ENCODE assay signal across 35 cellular contexts in the genomic region with DNA sequence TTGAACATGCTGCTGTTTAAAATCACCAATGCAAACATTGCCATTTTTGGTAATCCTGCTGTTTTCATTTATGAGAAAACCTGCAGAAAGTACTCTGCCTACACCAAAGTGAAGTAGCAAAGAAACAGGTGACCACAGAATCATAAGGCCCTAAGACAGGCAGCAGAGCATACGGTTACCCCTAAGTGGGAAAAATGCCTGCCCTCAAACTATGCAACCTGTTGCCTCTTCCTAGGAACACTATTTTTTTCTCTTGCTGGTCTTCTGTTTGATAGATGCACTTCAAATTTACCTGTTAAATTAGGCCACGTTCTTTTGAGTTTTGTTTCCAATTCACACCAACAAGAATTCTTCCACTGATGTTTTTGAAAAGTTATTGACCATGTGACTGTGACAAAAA.
"Had no signal": no experiment of that assay in that cellular context is flagged by ENCODE, and none has a peak within 500 bp of the region (broad histone marks: within the 10 kb centered on the region; RNA-seq: fewer than 3 reads in every experiment).

No MANE protein-coding gene starts in this region.

- H3K4me3 Mint-ChIP-seq: activated B cell treated with CpG ODN at 0.5 μM for 24 hours; activated CD4-positive, alpha-beta memory T cell treated with anti-CD3 and anti-CD28 coated beads, Interleukin-2, amount 10 ng/mL, durations not matched to agents 7 days and 5 days; activated CD4-positive, alpha-beta T cell treated with anti-CD3 and anti-CD28 coated beads, Interleukin-2, amount 10 ng/mL, durations not matched to agents 24 days and 14 days; activated CD8-positive, alpha-beta memory T cell treated with anti-CD3 and anti-CD28 coated beads, Interleukin-2, amount 10 ng/mL, durations not matched to agents 7 days and 5 days; activated CD8-positive, alpha-beta T cell treated with anti-CD3 and anti-CD28 coated beads, Interleukin-2, amount 10 ng/mL, durations not matched to agents 7 days and 5 days; activated naive CD4-positive, alpha-beta T cell treated with anti-CD3 and anti-CD28 coated beads, Interleukin-2, amount 10 ng/mL, durations not matched to agents 7 days and 5 days; activated naive CD4-positive, alpha-beta T cell treated with anti-CD3 and anti-CD28 coated beads, Interleukin-2, amount 50 U/mL, for 24 hours; activated naive CD8-positive, alpha-beta T cell; activated naive CD8-positive, alpha-beta T cell treated with anti-CD3 and anti-CD28 coated beads, Interleukin-2, amount 10 ng/mL, durations not matched to agents 7 days and 5 days; activated naive CD8-positive, alpha-beta T cell treated with anti-CD3 and anti-CD28 coated beads, Interleukin-2, amount 50 U/mL, for 24 hours; activated T-cell treated with anti-CD3 and anti-CD28 coated beads, Interleukin-2, amount 50 U/mL, for 24 hours; brain; central memory CD8-positive, alpha-beta T cell; T-helper 1 cell treated with Interleukin-12 subunit alpha and Interleukin-12 subunit beta and Interleukin-4 antibody, amounts not matched to agents 30 μg/mL and 1 μg/mL, for 36 hours; T-helper 2 cell treated with Interferon-gamma antibody and Interleukin-4, amounts not matched to agents 5 μg/mL and 100 μg/mL, for 36 hours had no signal

- H3K27ac Mint-ChIP-seq: activated B cell treated with CpG ODN at 0.5 μM for 24 hours; activated CD4-positive, alpha-beta memory T cell treated with anti-CD3 and anti-CD28 coated beads, Interleukin-2, amount 10 ng/mL, durations not matched to agents 7 days and 5 days; activated CD4-positive, alpha-beta T cell treated with anti-CD3 and anti-CD28 coated beads, Interleukin-2, amount 10 ng/mL, durations not matched to agents 24 days and 14 days; activated CD8-positive, alpha-beta memory T cell treated with anti-CD3 and anti-CD28 coated beads, Interleukin-2, amount 10 ng/mL, durations not matched to agents 7 days and 5 days; activated CD8-positive, alpha-beta T cell treated with anti-CD3 and anti-CD28 coated beads, Interleukin-2, amount 10 ng/mL, durations not matched to agents 7 days and 5 days; activated naive CD4-positive, alpha-beta T cell treated with anti-CD3 and anti-CD28 coated beads, Interleukin-2, amount 10 ng/mL, durations not matched to agents 7 days and 5 days; activated naive CD4-positive, alpha-beta T cell treated with anti-CD3 and anti-CD28 coated beads, Interleukin-2, amount 50 U/mL, for 24 hours; activated naive CD8-positive, alpha-beta T cell; activated naive CD8-positive, alpha-beta T cell treated with anti-CD3 and anti-CD28 coated beads, Interleukin-2, amount 10 ng/mL, durations not matched to agents 7 days and 5 days; activated naive CD8-positive, alpha-beta T cell treated with anti-CD3 and anti-CD28 coated beads, Interleukin-2, amount 50 U/mL, for 24 hours; activated T-cell treated with anti-CD3 and anti-CD28 coated beads, Interleukin-2, amount 50 U/mL, for 24 hours; activated T-helper 2 cell treated with anti-CD3 and anti-CD28 coated beads, Interferon-gamma antibody, Interleukin-2, Interleukin-4, amounts not matched to agents 10 μg/mL and 5 μg/mL and 100 μg/mL, durations not matched to agents 14 hours and 24 hours and 36 hours; brain; T-helper 1 cell treated with Interleukin-12 subunit alpha and Interleukin-12 subunit beta and Interleukin-4 antibody, amounts not matched to agents 30 μg/mL and 1 μg/mL, for 36 hours; T-helper 2 cell treated with Interferon-gamma antibody and Interleukin-4, amounts not matched to agents 5 μg/mL and 100 μg/mL, for 36 hours had no signal

- DNase-seq: activated B cell treated with CpG ODN at 0.5 μM for 24 hours; activated CD4-positive, alpha-beta memory T cell treated with anti-CD3 and anti-CD28 coated beads, Interleukin-2, amount 10 ng/mL, durations not matched to agents 7 days and 5 days; activated CD4-positive, alpha-beta T cell treated with anti-CD3 and anti-CD28 coated beads for 4 hours; activated CD4-positive, alpha-beta T cell treated with anti-CD3 and anti-CD28 coated beads, Interleukin-2, amount 10 ng/mL, durations not matched to agents 24 days and 14 days; activated CD4-positive, alpha-beta T cell treated with anti-CD3 and anti-CD28 coated beads, Interleukin-2, amount 50 U/mL, for 48 hours; activated CD4-positive, CD25-positive, alpha-beta regulatory T cell treated with anti-CD3 and anti-CD28 coated beads, Interleukin-2, amount 50 U/mL, for 72 hours; activated CD8-positive, alpha-beta memory T cell treated with anti-CD3 and anti-CD28 coated beads for 24 hours; activated CD8-positive, alpha-beta memory T cell treated with anti-CD3 and anti-CD28 coated beads, Interleukin-2, amount 10 ng/mL, durations not matched to agents 7 days and 5 days; activated CD8-positive, alpha-beta memory T cell treated with anti-CD3 and anti-CD28 coated beads, Interleukin-2, amount 50 U/mL, for 48 hours; activated CD8-positive, alpha-beta T cell treated with anti-CD3 and anti-CD28 coated beads, Interleukin-2, amount 10 ng/mL, durations not matched to agents 7 days and 5 days; activated effector memory CD4-positive, alpha-beta T cell treated with Interleukin-2 at 50 U/mL for 16 hours; activated gamma-delta T cell; activated naive CD4-positive, alpha-beta T cell treated with anti-CD3 and anti-CD28 coated beads, Interleukin-2, amount 10 ng/mL, durations not matched to agents 7 days and 5 days; activated naive CD4-positive, alpha-beta T cell treated with Interleukin-2 at 50 U/mL for 16 hours; activated naive CD8-positive, alpha-beta T cell treated with anti-CD3 and anti-CD28 coated beads, Interleukin-2, amount 10 ng/mL, durations not matched to agents 7 days and 5 days; activated naive CD8-positive, alpha-beta T cell treated with anti-CD3 and anti-CD28 coated beads, Interleukin-2, amount 50 U/mL, for 24 hours; activated T-cell treated with anti-CD3 and anti-CD28 coated beads, Interleukin-2, amount 50 U/mL, for 24 hours; activated T-cell treated with anti-CD3 and anti-CD28 coated beads, Interleukin-2, amount 50 U/mL, for 48 hours; amygdala; anterior cingulate cortex; caudate nucleus; cerebellar nuclear complex; T-helper 1 cell; T-helper 2 cell; T-helper 9 cell; WERI-Rb-1 had no signal

- ATAC-seq: activated CD8-positive, alpha-beta memory T cell treated with anti-CD3 and anti-CD28 coated beads, Interleukin-2, amount 10 ng/mL, durations not matched to agents 7 days and 5 days; activated CD8-positive, alpha-beta T cell treated with anti-CD3 and anti-CD28 coated beads, Interleukin-2, amount 10 ng/mL, durations not matched to agents 7 days and 5 days; activated naive CD8-positive, alpha-beta T cell treated with anti-CD3 and anti-CD28 coated beads, Interleukin-2, amount 50 U/mL, for 24 hours had no signal

- H3K27me3 ChIP-seq: ascending aorta, cardiac muscle cell had no signal

- H3K9me3 Mint-ChIP-seq: activated B cell treated with CpG ODN at 0.5 μM for 24 hours; activated CD4-positive, alpha-beta memory T cell treated with anti-CD3 and anti-CD28 coated beads, Interleukin-2, amount 10 ng/mL, durations not matched to agents 7 days and 5 days; activated CD4-positive, alpha-beta T cell treated with anti-CD3 and anti-CD28 coated beads, Interleukin-2, amount 10 ng/mL, durations not matched to agents 24 days and 14 days; activated naive CD4-positive, alpha-beta T cell treated with anti-CD3 and anti-CD28 coated beads, Interleukin-2, amount 10 ng/mL, durations not matched to agents 7 days and 5 days; activated naive CD4-positive, alpha-beta T cell treated with anti-CD3 and anti-CD28 coated beads, Interleukin-2, amount 50 U/mL, for 24 hours; activated naive CD8-positive, alpha-beta T cell treated with anti-CD3 and anti-CD28 coated beads, Interleukin-2, amount 10 ng/mL, durations not matched to agents 7 days and 5 days; activated naive CD8-positive, alpha-beta T cell treated with anti-CD3 and anti-CD28 coated beads, Interleukin-2, amount 50 U/mL, for 24 hours; activated T-cell treated with anti-CD3 and anti-CD28 coated beads, Interleukin-2, amount 50 U/mL, for 24 hours; activated T-helper 2 cell treated with anti-CD3 and anti-CD28 coated beads, Interferon-gamma antibody, Interleukin-2, Interleukin-4, amounts not matched to agents 10 μg/mL and 5 μg/mL and 100 μg/mL, durations not matched to agents 14 hours and 24 hours and 36 hours; central memory CD8-positive, alpha-beta T cell; T-helper 1 cell treated with Interleukin-12 subunit alpha and Interleukin-12 subunit beta and Interleukin-4 antibody, amounts not matched to agents 30 μg/mL and 1 μg/mL, for 36 hours; T-helper 2 cell treated with Interferon-gamma antibody and Interleukin-4, amounts not matched to agents 5 μg/mL and 100 μg/mL, for 36 hours had no signal

- H3K4me3 ChIP-seq: ascending aorta, cardiac muscle cell had no signal

- H3K36me3 ChIP-seq: ascending aorta, cardiac muscle cell, WERI-Rb-1 had no signal

- H3K36me3 Mint-ChIP-seq: activated CD8-positive, alpha-beta memory T cell treated with anti-CD3 and anti-CD28 coated beads, Interleukin-2, amount 10 ng/mL, durations not matched to agents 7 days and 5 days; activated naive CD4-positive, alpha-beta T cell treated with anti-CD3 and anti-CD28 coated beads, Interleukin-2, amount 10 ng/mL, durations not matched to agents 7 days and 5 days; activated naive CD4-positive, alpha-beta T cell treated with anti-CD3 and anti-CD28 coated beads, Interleukin-2, amount 50 U/mL, for 24 hours; activated naive CD8-positive, alpha-beta T cell; activated naive CD8-positive, alpha-beta T cell treated with anti-CD3 and anti-CD28 coated beads, Interleukin-2, amount 10 ng/mL, durations not matched to agents 7 days and 5 days; brain had no signal

- H3K4me1 ChIP-seq: ascending aorta had no signal

- H3K27me3 Mint-ChIP-seq: activated CD4-positive, alpha-beta T cell treated with anti-CD3 and anti-CD28 coated beads, Interleukin-2, amount 10 ng/mL, durations not matched to agents 24 days and 14 days; activated naive CD4-positive, alpha-beta T cell treated with anti-CD3 and anti-CD28 coated beads, Interleukin-2, amount 10 ng/mL, durations not matched to agents 7 days and 5 days; activated naive CD4-positive, alpha-beta T cell treated with anti-CD3 and anti-CD28 coated beads, Interleukin-2, amount 50 U/mL, for 24 hours; activated naive CD8-positive, alpha-beta T cell; activated naive CD8-positive, alpha-beta T cell treated with anti-CD3 and anti-CD28 coated beads, Interleukin-2, amount 10 ng/mL, durations not matched to agents 7 days and 5 days; activated naive CD8-positive, alpha-beta T cell treated with anti-CD3 and anti-CD28 coated beads, Interleukin-2, amount 50 U/mL, for 24 hours; activated T-cell treated with anti-CD3 and anti-CD28 coated beads, Interleukin-2, amount 50 U/mL, for 24 hours; central memory CD8-positive, alpha-beta T cell had no signal

- H3K4me1 Mint-ChIP-seq: activated B cell treated with CpG ODN at 0.5 μM for 24 hours, brain had no signal

- H3K27ac ChIP-seq: ascending aorta, cardiac muscle cell, WERI-Rb-1 had no signal

- H3K9me3 ChIP-seq: ascending aorta had no signal
